ENCODE assay signal across 23 cellular contexts in genomic region chrX:126836195-126836594, GRCh38. TPM values are rescaled to one million over a fixed set of nuclear protein-coding genes. Genes with fewer than 3 reads are reported as not detected.
"Had no signal": no experiment of that assay in that cellular context is flagged by ENCODE, and none has a peak within 500 bp of the region (broad histone marks: within the 10 kb centered on the region; RNA-seq: fewer than 3 reads in every experiment).

No MANE protein-coding gene starts in this region.

- H3K9me3 ChIP-seq: lower lobe of right lung, spleen, transverse colon had no signal

- DNase-seq: activated CD4-positive, alpha-beta T cell treated with anti-CD3 and anti-CD28 coated beads for 1 hour; activated CD4-positive, alpha-beta T cell treated with anti-CD3 and anti-CD28 coated beads, Interleukin-2, amount 50 U/mL, for 1 hour; activated gamma-delta T cell treated with Interleukin-2 at 50 U/mL for 16 hours; activated T-cell treated with anti-CD3 and anti-CD28 coated beads, Interleukin-2, amount 50 U/mL, for 1 hour; effector memory CD4-positive, alpha-beta T cell; foreskin keratinocyte; immature natural killer cell; lower lobe of right lung; naive thymus-derived CD4-positive, alpha-beta T cell; occipital lobe; posterior cingulate gyrus; spleen; stimulated activated CD4-positive, alpha-beta T cell treated with anti-CD3 and anti-CD28 coated beads, Interleukin-4, amount 100 ng/mL, for 4 hours; substantia nigra; T-helper 1 cell; transverse colon had no signal

- H3K4me1 ChIP-seq: foreskin keratinocyte, lower lobe of right lung, spleen, transverse colon had no signal

- ATAC-seq: activated naive CD4-positive, alpha-beta T cell treated with anti-CD3 and anti-CD28 coated beads, Interleukin-2, amount 50 U/mL, for 72 hours; foreskin keratinocyte; naive thymus-derived CD4-positive, alpha-beta T cell had no signal

- H3K36me3 ChIP-seq: lower lobe of right lung, spleen, transverse colon had no signal

- H3K27me3 ChIP-seq: foreskin keratinocyte, spleen, transverse colon had no signal

- H3K4me3 ChIP-seq: lower lobe of right lung, spleen, transverse colon had no signal

- H3K27ac ChIP-seq: foreskin keratinocyte, lower lobe of right lung, transverse colon had no signal

RNA-seq across cellular contexts. Expression of gene PRR32, which starts 16.7 kb away (rescaled TPM):
- total RNA-seq: activated naive CD4-positive, alpha-beta T cell treated with anti-CD3 and anti-CD28 coated beads, Interleukin-2, amount 50 U/mL, for 72 hours; astrocyte; bronchial epithelial cell; dermis microvascular lymphatic vessel endothelial cell; foreskin keratinocyte; lower lobe of right lung; mesenteric fat pad; naive thymus-derived CD4-positive, alpha-beta T cell; neural crest cell; occipital lobe; renal cortical epithelial cell; transverse colon had no signal
